ENCODE assay signal across 27 cellular contexts in the genomic region with DNA sequence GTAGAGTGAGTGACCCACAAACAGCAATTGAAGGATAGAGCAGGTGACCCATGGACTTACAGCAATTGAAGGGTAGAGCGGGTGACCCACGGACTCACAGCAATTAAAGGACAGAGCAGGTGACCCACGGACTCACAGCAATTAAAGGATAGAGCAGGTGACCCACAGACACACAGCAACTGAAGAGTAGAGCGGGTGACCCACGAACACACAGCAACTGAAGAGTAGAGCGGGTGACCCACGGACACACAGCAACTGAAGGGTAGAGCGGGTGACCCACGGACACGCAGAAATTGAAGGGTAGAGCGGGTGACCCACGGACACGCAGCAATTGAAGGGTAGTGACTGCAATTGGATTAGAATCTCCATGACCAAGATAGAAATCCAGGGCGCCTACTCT.
"Had no signal": no experiment of that assay in that cellular context is flagged by ENCODE, and none has a peak within 500 bp of the region (broad histone marks: within the 10 kb centered on the region; RNA-seq: fewer than 3 reads in every experiment).

No MANE protein-coding gene starts in this region.

- H3K9me3 Mint-ChIP-seq: activated CD4-positive, alpha-beta memory T cell treated with anti-CD3 and anti-CD28 coated beads, Interleukin-2, amount 10 ng/mL, durations not matched to agents 7 days and 5 days; activated T-helper 17 cell treated with anti-CD3 and anti-CD28 coated beads, Interleukin-2, amount 50 U/mL, for 72 hours had no signal

- H3K9me3 ChIP-seq: MG63, SJCRH30, SK-N-SH had no signal

- H3K9ac ChIP-seq: SK-N-SH had no signal

- H3K27me3 ChIP-seq: SJCRH30 had no signal

- H3K4me3 Mint-ChIP-seq: activated CD4-positive, alpha-beta memory T cell treated with anti-CD3 and anti-CD28 coated beads, Interleukin-2, amount 10 ng/mL, durations not matched to agents 7 days and 5 days; activated CD4-positive, alpha-beta T cell treated with anti-CD3 and anti-CD28 coated beads for 36 hours; activated T-helper 17 cell treated with anti-CD3 and anti-CD28 coated beads, Interleukin-2, amount 50 U/mL, for 72 hours; brain had no signal

- H3K36me3 Mint-ChIP-seq: brain had no signal

- H3K4me3 ChIP-seq: MG63, SJCRH30 had no signal

- H3K36me3 ChIP-seq: MG63, SJCRH30, WERI-Rb-1 had no signal

- H3K27ac Mint-ChIP-seq: activated CD4-positive, alpha-beta memory T cell treated with anti-CD3 and anti-CD28 coated beads, Interleukin-2, amount 10 ng/mL, durations not matched to agents 7 days and 5 days; activated CD4-positive, alpha-beta T cell treated with anti-CD3 and anti-CD28 coated beads for 36 hours; activated T-helper 17 cell treated with anti-CD3 and anti-CD28 coated beads, Interleukin-2, amount 50 U/mL, for 72 hours had no signal

- H3K27ac ChIP-seq: RWPE1, SJCRH30, WERI-Rb-1 had no signal

- H3K4me2 ChIP-seq: SK-N-SH had no signal

- ATAC-seq: activated CD4-positive, alpha-beta T cell treated with anti-CD3 and anti-CD28 coated beads for 36 hours; activated T-helper 17 cell treated with anti-CD3 and anti-CD28 coated beads, Interleukin-2, amount 50 U/mL, for 72 hours; Panc1 had no signal

- DNase-seq: activated CD4-positive, alpha-beta memory T cell treated with anti-CD3 and anti-CD28 coated beads, Interleukin-2, amount 10 ng/mL, durations not matched to agents 7 days and 5 days; activated CD4-positive, alpha-beta T cell treated with anti-CD3 and anti-CD28 coated beads for 36 hours; activated CD4-positive, alpha-beta T cell treated with anti-CD3 and anti-CD28 coated beads, Interleukin-2, amount 50 U/mL, for 1 hour; activated naive CD4-positive, alpha-beta T cell treated with anti-CD3 and anti-CD28 coated beads, Interleukin-2, amount 50 U/mL, for 16 hours; activated T-cell treated with anti-CD3 and anti-CD28 coated beads for 4 hours; activated T-cell treated with anti-CD3 and anti-CD28 coated beads, Interleukin-2, amount 50 U/mL, for 48 hours; amniotic stem cell; MG63; MV-4-11; NCI-H1092 treated with DMSO at 0.1 percent for 48 hours; NCI-H1417 treated with DMSO at 0.1 percent for 48 hours; NCI-H1694; NCI-H2029; NCI-H2107; NCI-H2171 treated with DMSO at 0.1 percent for 48 hours; NCI-H226; NCI-H526; NCI-H774; Right ventricle myocardium superior; SJCRH30; SK-N-SH; T-helper 1 cell; WERI-Rb-1 had no signal
